Comparison of ENCODE assay signal across 4 cellular contexts in the genomic region with DNA sequence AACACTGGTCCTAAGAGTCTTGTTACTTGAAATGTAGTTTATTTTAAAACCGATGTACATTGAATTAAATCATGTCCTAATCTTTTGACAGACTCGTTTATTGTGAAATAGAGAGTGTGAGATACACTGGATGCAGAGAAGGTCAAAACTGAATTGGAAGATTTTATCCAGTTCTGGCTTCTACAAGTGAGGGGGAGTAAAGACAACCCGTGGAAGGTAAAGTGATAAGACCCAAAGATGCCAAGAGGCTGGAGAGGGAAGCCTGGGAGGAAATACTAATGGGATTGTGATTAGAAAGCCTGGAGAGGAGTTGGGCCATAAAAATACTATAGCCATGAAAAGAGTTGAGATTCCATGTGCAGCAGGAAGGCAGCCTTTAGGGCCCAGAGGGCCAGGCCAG.
"Had no signal": no experiment of that assay in that cellular context is flagged by ENCODE, and none has a peak within 500 bp of the region (broad histone marks: within the 10 kb centered on the region; RNA-seq: fewer than 3 reads in every experiment).

No MANE protein-coding gene starts in this region.

- H3K27ac Mint-ChIP-seq: GM23338, H9 had no signal

- H3K4me1 Mint-ChIP-seq: GM23338, H9 had no signal

- DNase-seq: H9, HCEC 1CT, IMR-90 had no signal

- H3K9me3 Mint-ChIP-seq: GM23338, H9 had no signal

- H3K4me3 ChIP-seq: GM23338 had no signal

- H3K4me2 ChIP-seq: GM23338 had no signal

- H3K4me3 Mint-ChIP-seq: GM23338, H9 had no signal
